Comparison of ENCODE assay signal across 22 cellular contexts in the genomic region with DNA sequence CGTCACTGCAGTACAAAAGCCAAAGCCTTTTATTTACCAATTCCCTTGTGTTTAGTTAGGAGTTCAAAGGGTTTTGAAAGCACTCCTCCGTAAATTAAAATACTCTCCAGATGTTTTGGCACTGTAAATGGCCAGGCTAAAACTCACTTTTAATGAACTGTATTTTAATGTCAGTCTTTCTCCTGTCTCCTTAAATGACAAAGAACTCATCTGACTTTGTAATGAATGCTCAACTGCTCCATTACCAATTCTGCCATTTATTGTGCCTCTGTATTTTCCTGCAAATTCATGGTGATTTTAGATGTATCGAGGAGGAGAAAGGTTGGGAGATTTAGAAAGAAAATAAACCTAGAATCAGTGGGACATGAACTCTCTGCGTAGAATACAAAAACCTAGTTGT.
"Had no signal": no experiment of that assay in that cellular context is flagged by ENCODE, and none has a peak within 500 bp of the region (broad histone marks: within the 10 kb centered on the region; RNA-seq: fewer than 3 reads in every experiment).

No MANE protein-coding gene starts in this region.

- ATAC-seq: activated CD4-positive, CD25-positive, alpha-beta regulatory T cell treated with anti-CD3 and anti-CD28 coated beads, Interleukin-2, amount 50 U/mL, for 24 hours; activated T-cell treated with anti-CD3 and anti-CD28 coated beads, Interleukin-2, amount 50 U/mL, for 4 hours; left lung; stimulated activated naive CD8-positive, alpha-beta T cell treated with anti-CD3 and anti-CD28 coated beads, Interleukin-15, Interleukin-2, amounts not matched to agents 100 U/mL and 50 U/mL, for 24 hours had no signal

- DNase-seq: activated CD4-positive, alpha-beta T cell treated with anti-CD3 and anti-CD28 coated beads, Interleukin-2, amount 10 ng/mL, durations not matched to agents 7 days and 5 days; activated CD8-positive, alpha-beta memory T cell treated with anti-CD3 and anti-CD28 coated beads, Interleukin-2, amount 50 U/mL, for 4 hours; activated effector memory CD4-positive, alpha-beta T cell treated with Interleukin-2 at 50 U/mL for 16 hours; activated naive CD4-positive, alpha-beta T cell treated with anti-CD3 and anti-CD28 coated beads, Interleukin-2, amount 50 U/mL, for 16 hours; activated T-cell treated with anti-CD3 and anti-CD28 coated beads, Interleukin-2, amount 50 U/mL, for 4 hours; cerebellar nuclear complex; cortex of kidney; esophagus squamous epithelium; foreskin fibroblast; kidney; left lung; mammary epithelial cell; retina; stimulated activated CD4-positive, alpha-beta T cell treated with anti-CD3 and anti-CD28 coated beads, Interleukin-12 subunit alpha, Interleukin-12 subunit beta, amount 100 ng/mL, for 4 hours; stimulated activated CD4-positive, alpha-beta T cell treated with anti-CD3 and anti-CD28 coated beads, Interleukin-2, amount 100 ng/mL, for 24 hours; stimulated activated naive CD8-positive, alpha-beta T cell treated with anti-CD3 and anti-CD28 coated beads, Interleukin-15, Interleukin-2, amounts not matched to agents 100 U/mL and 50 U/mL, for 24 hours; substantia nigra; tibial artery had no signal

- H3K4me3 Mint-ChIP-seq: activated CD4-positive, alpha-beta T cell treated with anti-CD3 and anti-CD28 coated beads, Interleukin-2, amount 10 ng/mL, durations not matched to agents 7 days and 5 days; activated T-cell treated with anti-CD3 and anti-CD28 coated beads, Interleukin-2, amount 50 U/mL, for 4 hours; T-helper 1 cell treated with Interleukin-12 subunit alpha and Interleukin-12 subunit beta and Interleukin-4 antibody, amounts not matched to agents 30 μg/mL and 1 μg/mL, for 36 hours had no signal

- H3K27ac Mint-ChIP-seq: activated CD4-positive, alpha-beta T cell treated with anti-CD3 and anti-CD28 coated beads, Interleukin-2, amount 10 ng/mL, durations not matched to agents 7 days and 5 days; T-helper 1 cell treated with Interleukin-12 subunit alpha and Interleukin-12 subunit beta and Interleukin-4 antibody, amounts not matched to agents 30 μg/mL and 1 μg/mL, for 36 hours had no signal

- H3K27me3 Mint-ChIP-seq: activated CD4-positive, alpha-beta T cell treated with anti-CD3 and anti-CD28 coated beads, Interleukin-2, amount 10 ng/mL, durations not matched to agents 7 days and 5 days had no signal

- H3K36me3 ChIP-seq: ascending aorta, breast epithelium, esophagus squamous epithelium, left lung, tibial artery had no signal

- H3K27ac ChIP-seq: ascending aorta, breast epithelium, esophagus squamous epithelium, left lung, tibial artery had no signal

- H3K9me3 ChIP-seq: ascending aorta, tibial artery had no signal

- H3K9me3 Mint-ChIP-seq: T-helper 1 cell treated with Interleukin-12 subunit alpha and Interleukin-12 subunit beta and Interleukin-4 antibody, amounts not matched to agents 30 μg/mL and 1 μg/mL, for 36 hours had no signal

- H3K4me1 ChIP-seq: ascending aorta, breast epithelium, left lung, tibial artery had no signal

- H3K4me3 ChIP-seq: ascending aorta, breast epithelium, esophagus squamous epithelium, left lung, tibial artery had no signal

- H3K4me1 Mint-ChIP-seq: activated CD4-positive, alpha-beta T cell treated with anti-CD3 and anti-CD28 coated beads, Interleukin-2, amount 10 ng/mL, durations not matched to agents 7 days and 5 days had no signal

- H3K27me3 ChIP-seq: ascending aorta, breast epithelium, esophagus squamous epithelium, left lung, tibial artery had no signal
